Comparison of ENCODE assay signal across 1 cellular context in genomic region chr5:119876522-119876921, GRCh38.
TF ChIP-seq lines count a peak whose summit lies in the region.

No MANE protein-coding gene starts in this region.

TF ChIP-seq in HepG2, 621 proteins besides CTCF, POLR2A, EP300 and RAD21:
- TF ChIP-seq ZUFSP (CRISPR knock-in tag; IDR thresholded peaks at IDR 0.05; ENCODE audit: borderline replicate concordance) (no peak), SOX13 (IDR thresholded peaks at IDR 0.05) (no peak), SOX13 (CRISPR knock-in tag; conservative IDR thresholded peaks at IDR 0.05 in 1 of 2, IDR thresholded peaks at IDR 0.05 in 1 of 2) (no peak), HMGXB4 (CRISPR knock-in tag; IDR thresholded peaks at IDR 0.05; ENCODE audit: borderline replicate concordance in 1 of 2, low read depth in 1 of 2) (no peak), ATF6 (CRISPR knock-in tag; conservative IDR thresholded peaks at IDR 0.05) (no peak), SRSF1 (optimal IDR thresholded peaks at IDR 0.05; ENCODE audit: low read depth, low read length) (no peak), SCMH1 (CRISPR knock-in tag; IDR thresholded peaks at IDR 0.05; ENCODE audit: borderline replicate concordance) (no peak), SNAPC4 (CRISPR knock-in tag; IDR thresholded peaks at IDR 0.05) (no peak), TMF1 (CRISPR knock-in tag; IDR thresholded peaks at IDR 0.05; ENCODE audit: low read depth) (no peak), TERF1 (CRISPR knock-in tag; IDR thresholded peaks at IDR 0.05) (no peak), TFDP1 (CRISPR knock-in tag; IDR thresholded peaks at IDR 0.05; ENCODE audit: borderline replicate concordance) (no peak)
